ENCODE assay signal across 1 cellular context in genomic region chr9:125655074-125655633, GRCh38.
TF ChIP-seq lines count a peak whose summit lies in the region.

No MANE protein-coding gene starts in this region.

TF ChIP-seq in WTC11, 78 proteins besides CTCF, POLR2A, EP300 and RAD21 (continued from another document):
- no peak for TF ChIP-seq PRDM15 (CRISPR knock-in tag; IDR thresholded peaks at IDR 0.05)
- no peak for TF ChIP-seq IRF1 (CRISPR knock-in tag; IDR thresholded peaks at IDR 0.05)
- TF ChIP-seq GABPB1 (CRISPR knock-in tag; IDR thresholded peaks at IDR 0.05), result no peak
- no peak for TF ChIP-seq SOX15 (CRISPR knock-in tag; IDR thresholded peaks at IDR 0.05)
- TF ChIP-seq ETV6 (CRISPR knock-in tag; IDR thresholded peaks at IDR 0.05), result no peak
- TF ChIP-seq RORB (CRISPR knock-in tag; IDR thresholded peaks at IDR 0.05), result no peak
- no peak for TF ChIP-seq AFF4 (CRISPR knock-in tag; IDR thresholded peaks at IDR 0.05; ENCODE audit: borderline replicate concordance)
- TF ChIP-seq MYBL2 (CRISPR knock-in tag; IDR thresholded peaks at IDR 0.05), result no peak
- no peak for TF ChIP-seq ATF2 (CRISPR knock-in tag; IDR thresholded peaks at IDR 0.05; ENCODE audit: borderline replicate concordance, low read depth)
